Comparison of ENCODE assay signal across 17 cellular contexts in genomic region chr10:15290671-15291070, GRCh38.
DNase-seq lines count a peak whose midpoint lies in the region; ATAC-seq, FAIRE-seq and TF ChIP-seq lines count a peak whose summit lies in the region.
"Had no signal": no experiment of that assay in that cellular context is flagged by ENCODE, and none has a peak within 500 bp of the region (broad histone marks: within the 10 kb centered on the region; RNA-seq: fewer than 3 reads in every experiment).

No MANE protein-coding gene starts in this region.

- H2BK5ac ChIP-seq in trophoblast cell (ENCODE audit: low read depth, low read length, poor library complexity), result no peak overlapping the region

- peaks cover 0 to 3% (median 0%) of the 10 kb centered on the region in 11 experiments; a peak in 1 of 22 replicates for H4K20me1 ChIP-seq in BLaER1 treated with 17β-estradiol and CSF1 and Interleukin-3, amounts not matched to agents 10 nM and 100 nM
- H4K20me1 ChIP-seq in endothelial cell of umbilical vein (replicated peaks; ENCODE audit: control insufficient read depth, extremely low read depth, insufficient read depth, low read length), result no peaks in the 10 kb centered on the region

- CTCF ChIA-PET in endothelial cell of umbilical vein (lab: Charles Lee), result interaction anchor here (0.9 to 1.1 kb wide), 3 partner anchors 9 to 122 kb away, joined by 3 to 5 read pairs (median 3); partner anchors contain the start of genes FAM171A1 and NMT2

- H3K4ac ChIP-seq in trophoblast cell (ENCODE audit: low read depth, low read length), result no peak overlapping the region

- H3K9me1 ChIP-seq in endothelial cell of umbilical vein (replicated peaks; ENCODE audit: control insufficient read depth, extremely low read depth, insufficient read depth, low read length), result no peaks in the 10 kb centered on the region

- no peak overlapping the region for H2AK5ac ChIP-seq in trophoblast cell (ENCODE audit: low read length)

- TF ChIP-seq POLR2A in endothelial cell of umbilical vein (IDR thresholded peaks at IDR 0.05; ENCODE audit: low read depth, low read length), result no peak

- H4K91ac ChIP-seq in trophoblast cell (ENCODE audit: low read depth, low read length), result no peak overlapping the region

- peak; percentile 37 for FAIRE-seq in endothelial cell of umbilical vein (lab: Jason Lieb, UNC)
- FAIRE-seq: HepG2, HTR-8/SVneo had no signal

- ATAC-seq in HG02981 (IDR thresholded peaks at IDR 0.05; ENCODE audit: unreplicated experiment), result no peak
- ATAC-seq: HepG2 had no signal

- H3K9me3 ChIP-seq in BLaER1 treated with 17β-estradiol and CSF1 and Interleukin-3, amounts not matched to agents 10 nM and 100 nM (replicated peaks in 1 of 11), result peaks cover 0 to 11% (median 5%) of the 10 kb centered on the region in 11 experiments; a peak in 4 of 22 replicates
- H3K9me3 ChIP-seq in SJSA1 (replicated peaks) (no peaks in the 10 kb centered on the region), endothelial cell of umbilical vein (replicated peaks; ENCODE audit: control insufficient read depth, insufficient read depth, low read length) (no peaks in the 10 kb centered on the region), trophoblast cell (ENCODE audit: insufficient read depth, low read depth, low read length) (peaks cover 2% of the 10 kb centered on the region)
- H3K9me3 ChIP-seq: BE2C had no signal

- no peak for TF ChIP-seq CTCF in endothelial cell of umbilical vein (IDR thresholded peaks at IDR 0.05; ENCODE audit: extremely low read depth in 1 of 2, insufficient read depth in 1 of 2, low read depth in 1 of 2, low read length in 2 of 2)

- H3K36me3 ChIP-seq in BLaER1 treated with 17β-estradiol and CSF1 and Interleukin-3, amounts not matched to agents 10 nM and 100 nM, result peaks cover 0 to 4% (median 0%) of the 10 kb centered on the region in 11 experiments; a peak in 1 of 22 replicates
- H3K36me3 ChIP-seq in SJSA1, result 0 out of 2 replicates have a peak, but pooled peaks cover 3% of the 10 kb centered on the region
- no peaks in the 10 kb centered on the region for H3K36me3 ChIP-seq in endothelial cell of umbilical vein (ENCODE audit: control insufficient read depth in 2 of 2, extremely low read depth in 1 of 2, insufficient read depth in 2 of 2, low read length in 2 of 2)
- no peaks in the 10 kb centered on the region for H3K36me3 ChIP-seq in trophoblast cell (ENCODE audit: control insufficient read depth in 1 of 2, insufficient read depth in 2 of 2, low read length in 2 of 2)
- H3K36me3 ChIP-seq: BE2C had no signal

- POLR2A ChIA-PET in endothelial cell of umbilical vein (lab: Charles Lee), result no interaction called here

- no peaks in the 10 kb centered on the region for H3K27me3 ChIP-seq in BLaER1 treated with 17β-estradiol and CSF1 and Interleukin-3, amounts not matched to agents 10 nM and 100 nM
- H3K27me3 ChIP-seq in SJSA1 (replicated peaks) (no peaks in the 10 kb centered on the region), endothelial cell of umbilical vein (ENCODE audit: control insufficient read depth in 2 of 2, insufficient read depth in 2 of 2, low read length in 2 of 2) (no peaks in the 10 kb centered on the region), trophoblast cell (ENCODE audit: insufficient read depth, low read length) (no peaks in the 10 kb centered on the region)
- H3K27me3 ChIP-seq: BE2C had no signal

- H3K79me2 ChIP-seq in endothelial cell of umbilical vein (ENCODE audit: control insufficient read depth, insufficient read depth, low read length) (peaks cover 44% of the 10 kb centered on the region), trophoblast cell (ENCODE audit: control insufficient read depth, insufficient read depth, low read length, poor library complexity) (no peaks in the 10 kb centered on the region)

- H2AFZ ChIP-seq in endothelial cell of umbilical vein (ENCODE audit: low read depth, low read length) (no peak overlapping the region), trophoblast cell (ENCODE audit: insufficient read depth, low read length, poor library complexity) (no peak overlapping the region)
- H2AFZ ChIP-seq: GM23248 had no signal

- intact Hi-C loops in endothelial cell of umbilical vein (cut with micrococcal nuclease), result no loop called here

- H2BK120ac ChIP-seq in trophoblast cell (ENCODE audit: insufficient read depth, low read length, poor library complexity), result no peak overlapping the region

- DNase-seq in SJSA1 (ENCODE audit: low read depth in 1 of 2, low spot score in 2 of 2) (peak; percentile 97), endothelial cell of umbilical vein (ENCODE audit: low read depth, low spot score) (no peak), trophoblast cell (no peak), kidney tubule cell (ENCODE audit: low spot score) (no peak)
- DNase-seq in activated naive CD4-positive, alpha-beta T cell (lab: John Stamatoyannopoulos, UW), result no peak
- DNase-seq: BE2C; CD4-positive, alpha-beta memory T cell; DMS153; DMS79; GF-D8; GM23248; HCEC 1CT; KG1 had no signal

- peak overlapping the region in 2 of 11 experiments; percentile 9 to 26; a peak in 2 of 22 replicates for H3K27ac ChIP-seq in BLaER1 treated with 17β-estradiol and CSF1 and Interleukin-3, amounts not matched to agents 10 nM and 100 nM
- H3K27ac ChIP-seq in SJSA1, result peak overlapping the region; percentile 83
- no peak overlapping the region for H3K27ac ChIP-seq in endothelial cell of umbilical vein (ENCODE audit: insufficient read depth, low read depth, low read length)
- peak overlapping the region; percentile 8 for H3K27ac ChIP-seq in trophoblast cell (ENCODE audit: low read depth, low read length)
- H3K27ac ChIP-seq: GM23248 had no signal

- no peak overlapping the region for H3K23ac ChIP-seq in trophoblast cell (ENCODE audit: low read length)

- BruUV-seq in endothelial cell of umbilical vein (replicated peaks; lab: Mats Ljungman, UMichigan), result no TSS peak

- no peaks in the 10 kb centered on the region for H3K79me1 ChIP-seq in trophoblast cell (ENCODE audit: low read length)

- no peak overlapping the region for H4K8ac ChIP-seq in trophoblast cell (ENCODE audit: low read depth, low read length)

- H3K14ac ChIP-seq in trophoblast cell (ENCODE audit: low read length), result peak overlapping the region; percentile 32

- H3K4me3 ChIP-seq in BLaER1 treated with 17β-estradiol and CSF1 and Interleukin-3, amounts not matched to agents 10 nM and 100 nM, result no peak overlapping the region
- H3K4me3 ChIP-seq in SJSA1, result no peak overlapping the region
- H3K4me3 ChIP-seq in endothelial cell of umbilical vein (replicated peaks in 1 of 3; ENCODE audit: insufficient read depth in 1 of 3, low read depth in 1 of 3, low read length in 3 of 3), result no peak overlapping the region
- H3K4me3 ChIP-seq in trophoblast cell (ENCODE audit: low read depth, low read length), result no peak overlapping the region
- H3K4me3 ChIP-seq: GM23248 had no signal

- no peak overlapping the region for H3K18ac ChIP-seq in trophoblast cell (ENCODE audit: low read length)

- dilution Hi-C loops in endothelial cell of umbilical vein (cut with MboI; ENCODE audit: extremely low pct_ligation_motif_present, low sequenced_read_pairs), result no loop called here

- H3K9ac ChIP-seq in BLaER1 treated with 17β-estradiol and CSF1 and Interleukin-3, amounts not matched to agents 10 nM and 100 nM, result no peak overlapping the region
- no peak overlapping the region for H3K9ac ChIP-seq in endothelial cell of umbilical vein (replicated peaks; ENCODE audit: extremely low read depth, insufficient read depth, low read length)
- H3K9ac ChIP-seq in trophoblast cell (ENCODE audit: low read length), result no peak overlapping the region
- H3K9ac ChIP-seq: GM23248 had no signal

- peaks cover 25 to 36% (median 33%) of the 10 kb centered on the region in 10 experiments for H3K4me1 ChIP-seq in BLaER1 treated with 17β-estradiol and CSF1 and Interleukin-3, amounts not matched to agents 10 nM and 100 nM
- H3K4me1 ChIP-seq in SJSA1 (replicated peaks) (peaks cover 63% of the 10 kb centered on the region), endothelial cell of umbilical vein (ENCODE audit: control insufficient read depth, extremely low read depth, insufficient read depth, low read length) (peaks cover 10% of the 10 kb centered on the region), trophoblast cell (ENCODE audit: control insufficient read depth in 1 of 2, insufficient read depth in 2 of 2, low read length in 2 of 2) (peaks cover 3 to 12% of the 10 kb centered on the region in 2 experiments)
- H3K4me1 ChIP-seq: BE2C had no signal

- no peak overlapping the region for H4K12ac ChIP-seq in trophoblast cell (ENCODE audit: low read depth, low read length)

- H2BK12ac ChIP-seq in trophoblast cell (ENCODE audit: low read length), result no peak overlapping the region

- H3K4me2 ChIP-seq in BLaER1 treated with 17β-estradiol and CSF1 and Interleukin-3, amounts not matched to agents 10 nM and 100 nM, result peak overlapping the region; percentile 19 to 71 (median 48); a peak in 21 of 22 replicates
- H3K4me2 ChIP-seq in endothelial cell of umbilical vein (ENCODE audit: insufficient read depth, low read length) (no peak overlapping the region), trophoblast cell (ENCODE audit: low read length) (no peak overlapping the region)

- WGBS in trophoblast cell (ENCODE audit: extremely low coverage, insufficient coverage, insufficient read length), result no CpG with 5 or more reads among the region's 7 CpGs

TF ChIP-seq in endothelial cell of umbilical vein, 7 proteins besides CTCF, POLR2A, EP300 and RAD21:
- TF ChIP-seq GATA2 (IDR thresholded peaks at IDR 0.05; ENCODE audit: insufficient read depth, insufficient read length, low read depth, low read length) (no peak), MYC (IDR thresholded peaks at IDR 0.05; ENCODE audit: low read depth, low read length) (no peak), MAX (IDR thresholded peaks at IDR 0.05; ENCODE audit: insufficient read depth, insufficient read length) (no peak), EZH2 (IDR thresholded peaks at IDR 0.05; ENCODE audit: borderline replicate concordance, low read depth, low read length, severe bottlenecking) (no peak), JUN (IDR thresholded peaks at IDR 0.05; ENCODE audit: borderline replicate concordance, insufficient read depth, insufficient read length, low read depth) (no peak), POLR2AphosphoS5 (IDR thresholded peaks at IDR 0.05; ENCODE audit: insufficient read depth, low read depth, low read length) (no peak), FOS (IDR thresholded peaks at IDR 0.05; ENCODE audit: borderline replicate concordance, insufficient read depth, low read length) (no peak)

Comparison
In these comparisons a context has a peak if more than half of its experiments do, and no peak if none do; other contexts are left out.
1. H3K4me2 ChIP-seq: peak in BLaER1 treated with 17β-estradiol and CSF1 and Interleukin-3, amounts not matched to agents 10 nM and 100 nM (11 of 11); none in endothelial cell of umbilical vein (single experiment) and trophoblast cell (single experiment).
2. DNase-seq: peak in SJSA1 (2 of 2); none in endothelial cell of umbilical vein (single experiment), trophoblast cell (0 of 2), kidney tubule cell (single experiment) and activated naive CD4-positive, alpha-beta T cell (0 of 4).